22 cellular contexts compared by ENCODE assay signal in the genomic region with DNA sequence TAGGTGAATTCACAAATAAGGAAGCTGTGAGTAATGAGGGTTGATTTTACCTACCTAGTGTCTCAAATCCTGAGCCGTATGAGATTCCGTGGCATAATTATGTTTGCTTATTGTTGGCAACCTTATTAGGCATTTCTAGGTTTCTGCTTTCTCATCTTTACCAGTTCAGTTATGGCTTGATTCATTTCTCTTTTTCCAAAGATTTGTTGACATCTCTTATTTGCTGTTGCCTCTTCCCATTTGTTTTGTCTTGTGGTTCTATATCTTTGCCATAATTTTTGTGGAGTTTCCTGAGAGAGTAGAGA. TPM values are rescaled to one million over a fixed set of nuclear protein-coding genes. Genes with fewer than 3 reads are reported as not detected.
DNase-seq lines count a peak whose midpoint lies in the region; ATAC-seq and TF ChIP-seq lines count a peak whose summit lies in the region.
"Had no signal": no experiment of that assay in that cellular context is flagged by ENCODE, and none has a peak within 500 bp of the region (broad histone marks: within the 10 kb centered on the region; RNA-seq: fewer than 3 reads in every experiment).

No MANE protein-coding gene starts in this region.

- peak overlapping the region; percentile 2 for H3K27ac Mint-ChIP-seq in activated CD8-positive, alpha-beta memory T cell treated with anti-CD3 and anti-CD28 coated beads, Interleukin-2, amount 10 ng/mL, durations not matched to agents 7 days and 5 days
- H3K27ac Mint-ChIP-seq: activated B cell treated with CpG ODN at 0.5 μM for 24 hours; activated CD4-positive, alpha-beta memory T cell treated with anti-CD3 and anti-CD28 coated beads for 36 hours; activated naive CD4-positive, alpha-beta T cell treated with anti-CD3 and anti-CD28 coated beads, Interleukin-2, amount 50 U/mL, for 24 hours; CD4-positive, CD25-positive, alpha-beta regulatory T cell; naive B cell had no signal

- no peak overlapping the region for H3K4me3 Mint-ChIP-seq in activated CD8-positive, alpha-beta memory T cell treated with anti-CD3 and anti-CD28 coated beads, Interleukin-2, amount 10 ng/mL, durations not matched to agents 7 days and 5 days
- H3K4me3 Mint-ChIP-seq: activated B cell treated with CpG ODN at 0.5 μM for 24 hours; activated CD4-positive, alpha-beta memory T cell treated with anti-CD3 and anti-CD28 coated beads for 36 hours; activated naive CD4-positive, alpha-beta T cell treated with anti-CD3 and anti-CD28 coated beads, Interleukin-2, amount 50 U/mL, for 24 hours; CD4-positive, CD25-positive, alpha-beta regulatory T cell; naive B cell had no signal

- no peak for TF ChIP-seq EP300 in suprapubic skin (IDR thresholded peaks at IDR 0.05)

- H3K27ac ChIP-seq in suprapubic skin: no peak overlapping the region
- H3K27ac ChIP-seq: body of pancreas, coronary artery, SJCRH30 had no signal

- H3K4me1 ChIP-seq in suprapubic skin: peaks cover 12% of the 10 kb centered on the region
- H3K4me1 ChIP-seq: body of pancreas, SJCRH30 had no signal

- H3K27me3 Mint-ChIP-seq in activated CD8-positive, alpha-beta memory T cell treated with anti-CD3 and anti-CD28 coated beads, Interleukin-2, amount 10 ng/mL, durations not matched to agents 7 days and 5 days: peaks cover 31% of the 10 kb centered on the region
- H3K27me3 Mint-ChIP-seq: activated naive CD4-positive, alpha-beta T cell treated with anti-CD3 and anti-CD28 coated beads, Interleukin-2, amount 50 U/mL, for 24 hours had no signal

- peaks cover 35% of the 10 kb centered on the region for H3K4me1 Mint-ChIP-seq in activated CD8-positive, alpha-beta memory T cell treated with anti-CD3 and anti-CD28 coated beads, Interleukin-2, amount 10 ng/mL, durations not matched to agents 7 days and 5 days
- H3K4me1 Mint-ChIP-seq: activated B cell treated with CpG ODN at 0.5 μM for 24 hours, naive B cell had no signal

- TF ChIP-seq POLR2A in suprapubic skin (IDR thresholded peaks at IDR 0.05): no peak

- no peaks in the 10 kb centered on the region for H3K9me3 ChIP-seq in suprapubic skin
- H3K9me3 ChIP-seq: body of pancreas, SJCRH30 had no signal

- no peak for TF ChIP-seq CTCF in suprapubic skin (IDR thresholded peaks at IDR 0.05)

- CTCF ChIA-PET in activated CD8-positive, alpha-beta memory T cell treated with anti-CD3 and anti-CD28 coated beads, Interleukin-2, amount 10 ng/mL, durations not matched to agents 7 days and 5 days (lab: Charles Lee): no interaction called here

- DNase-seq in activated CD8-positive, alpha-beta memory T cell treated with anti-CD3 and anti-CD28 coated beads, Interleukin-2, amount 10 ng/mL, durations not matched to agents 7 days and 5 days: no peak
- no peak for DNase-seq in activated CD8-positive, alpha-beta memory T cell treated with anti-CD3 and anti-CD28 coated beads, Interleukin-2, amount 50 U/mL, for 48 hours
- DNase-seq in fibroblast of peridontal ligament (ENCODE audit: extremely low read depth) (peak; percentile 13), suprapubic skin (ENCODE audit: low spot score in 2 of 2) (no peak)
- no peak for DNase-seq in activated naive CD4-positive, alpha-beta T cell treated with Interleukin-2 at 50 U/mL for 16 hours
- DNase-seq: activated B cell treated with CpG ODN at 0.5 μM for 24 hours; activated CD4-positive, alpha-beta memory T cell treated with anti-CD3 and anti-CD28 coated beads for 36 hours; activated T-cell treated with anti-CD3 and anti-CD28 coated beads, Interleukin-2, amount 50 U/mL, for 1 hour; body of pancreas; CD4-positive, CD25-positive, alpha-beta regulatory T cell; naive B cell; NCI-H146; posterior cingulate gyrus; SJCRH30; substantia nigra had no signal

- H3K27me3 ChIP-seq in suprapubic skin: no peaks in the 10 kb centered on the region
- H3K27me3 ChIP-seq: SJCRH30 had no signal

- no peaks in the 10 kb centered on the region for H3K36me3 ChIP-seq in suprapubic skin
- H3K36me3 ChIP-seq: SJCRH30 had no signal

- no peaks in the 10 kb centered on the region for H3K9me3 Mint-ChIP-seq in activated CD8-positive, alpha-beta memory T cell treated with anti-CD3 and anti-CD28 coated beads, Interleukin-2, amount 10 ng/mL, durations not matched to agents 7 days and 5 days (ENCODE audit: low read depth)
- H3K9me3 Mint-ChIP-seq: activated B cell treated with CpG ODN at 0.5 μM for 24 hours; activated CD4-positive, alpha-beta memory T cell treated with anti-CD3 and anti-CD28 coated beads for 36 hours had no signal

- H3K36me3 Mint-ChIP-seq in activated CD8-positive, alpha-beta memory T cell treated with anti-CD3 and anti-CD28 coated beads, Interleukin-2, amount 10 ng/mL, durations not matched to agents 7 days and 5 days: no peaks in the 10 kb centered on the region
- H3K36me3 Mint-ChIP-seq: activated CD4-positive, alpha-beta memory T cell treated with anti-CD3 and anti-CD28 coated beads for 36 hours; activated naive CD4-positive, alpha-beta T cell treated with anti-CD3 and anti-CD28 coated beads, Interleukin-2, amount 50 U/mL, for 24 hours; CD4-positive, CD25-positive, alpha-beta regulatory T cell; naive B cell had no signal

- H3K4me3 ChIP-seq in suprapubic skin: peak overlapping the region; percentile 8
- H3K4me3 ChIP-seq: body of pancreas, coronary artery, SJCRH30 had no signal

- no peak for ATAC-seq in activated CD8-positive, alpha-beta memory T cell treated with anti-CD3 and anti-CD28 coated beads, Interleukin-2, amount 10 ng/mL, durations not matched to agents 7 days and 5 days
- ATAC-seq in SK-N-SH treated with all-trans-retinoic acid at 6 μM for 48 hours (peak; percentile 14; the same call in 2 of the 3 replicates), HG03139 (IDR thresholded peaks at IDR 0.05; ENCODE audit: unreplicated experiment) (no peak), HG03378 (IDR thresholded peaks at IDR 0.05; ENCODE audit: unreplicated experiment) (no peak)
- ATAC-seq: body of pancreas had no signal

- WGBS in suprapubic skin: 63% methylated on average over 2 of the region's 2 CpGs

TF ChIP-seq in SK-N-SH treated with all-trans-retinoic acid at 6 μM for 48 hours, 23 proteins besides CTCF, POLR2A, EP300 and RAD21:
- no peak for TF ChIP-seq ZNF70 (CRISPR knock-in tag; IDR thresholded peaks at IDR 0.05)
TF ChIP-seq in SK-N-SH treated with all-trans-retinoic acid at 6 μM for 48 hours: peak in this region for 0.

RNA-seq across cellular contexts. Expression of gene IL31RA, which starts 0.5 kb away (rescaled TPM):
- not detected for total RNA-seq in activated CD8-positive, alpha-beta memory T cell treated with anti-CD3 and anti-CD28 coated beads, Interleukin-2, amount 10 ng/mL, durations not matched to agents 7 days and 5 days
- 1 to 10 TPM in 2 of 4 donors, under 1 TPM in 2; 0.89 to 3.0 (median 1.0) TPM for total RNA-seq in suprapubic skin
- total RNA-seq: activated B cell treated with CpG ODN at 0.5 μM for 24 hours; body of pancreas; CD4-positive, CD25-positive, alpha-beta regulatory T cell; lung microvascular endothelial cell; OCI-LY7 had no signal
